Comparison of ENCODE assay signal across 8 cellular contexts in genomic region chr17:40178021-40178601, GRCh38. TPM values are rescaled to one million over a fixed set of nuclear protein-coding genes. Genes with fewer than 3 reads are reported as not detected.
DNase-seq lines count a peak whose midpoint lies in the region; ATAC-seq and TF ChIP-seq lines count a peak whose summit lies in the region.

No MANE protein-coding gene starts in this region.

- TF ChIP-seq POLR2A in gastroesophageal sphincter (IDR thresholded peaks at IDR 0.05) = no peak

- POLR2A ChIA-PET in CD8-positive, alpha-beta memory T cell (lab: Charles Lee) = interaction anchor here (0.6 kb wide), 1 partner anchor 10 kb away, joined by 4 read pairs; no protein-coding TSS in a partner anchor

- H3K9me3 ChIP-seq in CD8-positive, alpha-beta memory T cell (ENCODE audit: low read length) = no peaks in the 10 kb centered on the region
- H3K9me3 ChIP-seq in NT2/D1 (ENCODE audit: insufficient read depth, low read length) (no peaks in the 10 kb centered on the region), osteoblast (ENCODE audit: low read depth, low read length) (no peaks in the 10 kb centered on the region), gastroesophageal sphincter (no peaks in the 10 kb centered on the region)

- H4K20me1 ChIP-seq in osteoblast (ENCODE audit: insufficient read depth, low read length) = peaks cover 5% of the 10 kb centered on the region

- no CpG with 5 or more reads among the region's 46 CpGs for WGBS in gastroesophageal sphincter (ENCODE audit: low coverage in 1 of 2), 2 donors

- peak overlapping the region; percentile 65 for H3K9ac ChIP-seq in NT2/D1 (ENCODE audit: insufficient read length, low read depth)

- no peaks in the 10 kb centered on the region for H3K27me3 Mint-ChIP-seq in CD8-positive, alpha-beta memory T cell

- no peaks in the 10 kb centered on the region for H3K27me3 ChIP-seq in CD8-positive, alpha-beta memory T cell (ENCODE audit: insufficient read depth, low read length, poor library complexity, severe bottlenecking)
- H3K27me3 ChIP-seq in NT2/D1 (ENCODE audit: insufficient read depth, insufficient read length) (no peaks in the 10 kb centered on the region), osteoblast (ENCODE audit: insufficient read depth, low read length) (no peaks in the 10 kb centered on the region), gastroesophageal sphincter (no peaks in the 10 kb centered on the region)

- ATAC-seq in gastroesophageal sphincter = no peak

- no peak for TF ChIP-seq EP300 in gastroesophageal sphincter (IDR thresholded peaks at IDR 0.05)

- no peak for DNase-seq in CD8-positive, alpha-beta memory T cell
- DNase-seq in NT2/D1 (ENCODE audit: low read depth, low spot score) (no peak), epithelial cell of prostate (ENCODE audit: low read depth, low spot score) (no peak), osteoblast (ENCODE audit: insufficient read length, low spot score, missing footprints) (peak; percentile 76), NCI-H748 treated with DMSO at 0.1 percent for 48 hours (lab: John Stamatoyannopoulos, UW) (no peak), GM20000 (ENCODE audit: low spot score) (no peak), HK-2 (ENCODE audit: unreplicated experiment) (no peak)

- peak overlapping the region; percentile 76 for H3K4me2 ChIP-seq in osteoblast (ENCODE audit: insufficient read depth, low read length)

- H3K4me1 ChIP-seq in CD8-positive, alpha-beta memory T cell (ENCODE audit: insufficient read depth, low read length) = peaks cover 10% of the 10 kb centered on the region
- H3K4me1 ChIP-seq in NT2/D1 (ENCODE audit: insufficient read depth, insufficient read length) (peaks cover 35% of the 10 kb centered on the region), osteoblast (ENCODE audit: insufficient read depth, low read length) (peaks cover 17% of the 10 kb centered on the region), gastroesophageal sphincter (peaks cover 0 to 23% (median 11%) of the 10 kb centered on the region in 3 donors)

- no peak overlapping the region for H3K4me3 ChIP-seq in CD8-positive, alpha-beta memory T cell (ENCODE audit: low read length)
- H3K4me3 ChIP-seq in NT2/D1 (ENCODE audit: insufficient read length, low read depth) = peak overlapping the region; percentile 42
- H3K4me3 ChIP-seq in osteoblast (ENCODE audit: insufficient read depth, low read length) = no peak overlapping the region
- H3K4me3 ChIP-seq in gastroesophageal sphincter = peak overlapping the region in 1 of 2 donors; percentile 59

- peaks cover 0 to 22% (median 6%) of the 10 kb centered on the region in 3 donors for H3K36me3 Mint-ChIP-seq in CD8-positive, alpha-beta memory T cell

- peak overlapping the region in 6 of 7 donors; percentile 29 to 81 (median 54) for H3K4me3 Mint-ChIP-seq in CD8-positive, alpha-beta memory T cell

- TF ChIP-seq CTCF in osteoblast (IDR thresholded peaks at IDR 0.05; ENCODE audit: extremely low read depth, low read depth, low read length) (no peak), gastroesophageal sphincter (IDR thresholded peaks at IDR 0.05) (no peak), GM20000 (IDR thresholded peaks at IDR 0.05; ENCODE audit: extremely low read depth, missing control alignments) (no peak)

- peaks cover 7 to 8% (median 8%) of the 10 kb centered on the region in 3 donors for H3K4me1 Mint-ChIP-seq in CD8-positive, alpha-beta memory T cell

- H3K36me3 ChIP-seq in CD8-positive, alpha-beta memory T cell (ENCODE audit: insufficient read depth, low read length) = no peaks in the 10 kb centered on the region
- H3K36me3 ChIP-seq in NT2/D1 (ENCODE audit: insufficient read depth, insufficient read length, low read length) (peaks cover 33% of the 10 kb centered on the region), osteoblast (ENCODE audit: insufficient read depth, low read length) (peaks cover 6% of the 10 kb centered on the region), gastroesophageal sphincter (peaks cover 0 to 39% of the 10 kb centered on the region in 2 donors)

- H3K79me2 ChIP-seq in osteoblast (ENCODE audit: insufficient read depth, low read length) = no peaks in the 10 kb centered on the region

- no peak overlapping the region for H2AFZ ChIP-seq in osteoblast (ENCODE audit: low read length)

- no peak overlapping the region for H3K27ac ChIP-seq in CD8-positive, alpha-beta memory T cell (ENCODE audit: low read depth, low read length)
- H3K27ac ChIP-seq in epithelial cell of prostate (peak overlapping the region; percentile 97), osteoblast (ENCODE audit: low read depth, low read length) (no peak overlapping the region), gastroesophageal sphincter (peak overlapping the region in 1 of 4 donors; percentile 67)

- H3K9me3 Mint-ChIP-seq in CD8-positive, alpha-beta memory T cell = no peaks in the 10 kb centered on the region

- CTCF ChIA-PET in CD8-positive, alpha-beta memory T cell (lab: Charles Lee) = interaction anchor here (1.9 to 2.8 kb wide), 3 partner anchors 10 to 65 kb away, joined by 8 to 14 read pairs (median 12); no protein-coding TSS in a partner anchor

- peak overlapping the region in 1 of 8 donors; percentile 50 for H3K27ac Mint-ChIP-seq in CD8-positive, alpha-beta memory T cell

RNA-seq across cellular contexts. Expression of gene RAPGEFL1, which starts 0.8 kb away (rescaled TPM):
- 1 to 10 TPM; 5.7 to 6.3 TPM for total RNA-seq in CD8-positive, alpha-beta memory T cell
- 0.32 TPM for polyA plus RNA-seq in CD8-positive, alpha-beta memory T cell
- total RNA-seq in osteoblast (1.4 and 2.1 TPM in 2 replicates), gastroesophageal sphincter (1 to 10 TPM; 2.4 to 5.2 (median 3.3) TPM)

RNA-seq across cellular contexts. Expression of gene CASC3, which starts 37.8 kb away (rescaled TPM):
- 100 to 1,000 TPM; 100 to 101 TPM for total RNA-seq in CD8-positive, alpha-beta memory T cell
- 47.4 TPM for polyA plus RNA-seq in CD8-positive, alpha-beta memory T cell
- 40.7 and 45.2 TPM in 2 replicates for total RNA-seq in osteoblast
- total RNA-seq in gastroesophageal sphincter = 100 to 1,000 TPM in 1 of 4 donors, 10 to 100 TPM in 3; 63.1 to 114 (median 89.1) TPM

RNA-seq across cellular contexts. Expression of gene WIPF2, which starts 41.0 kb away (rescaled TPM):
- 10 to 100 TPM; 24.5 to 24.7 TPM for total RNA-seq in CD8-positive, alpha-beta memory T cell
- polyA plus RNA-seq in CD8-positive, alpha-beta memory T cell = 14.6 TPM
- total RNA-seq in osteoblast (8.0 and 8.5 TPM in 2 replicates), gastroesophageal sphincter (10 to 100 TPM; 10.2 to 18.2 (median 13.5) TPM)

RNA-seq across cellular contexts. Expression of gene MSL1, which starts 56.3 kb away (rescaled TPM):
- total RNA-seq in CD8-positive, alpha-beta memory T cell = 10 to 100 TPM; 88.6 to 91.5 TPM
- polyA plus RNA-seq in CD8-positive, alpha-beta memory T cell = 13.5 TPM
- 53.3 and 60.1 TPM in 2 replicates for total RNA-seq in osteoblast
- total RNA-seq in gastroesophageal sphincter = 100 to 1,000 TPM in 1 of 4 donors, 10 to 100 TPM in 3; 67.0 to 107 (median 88.1) TPM
